8 cellular contexts compared by ENCODE assay signal in the genomic region with DNA sequence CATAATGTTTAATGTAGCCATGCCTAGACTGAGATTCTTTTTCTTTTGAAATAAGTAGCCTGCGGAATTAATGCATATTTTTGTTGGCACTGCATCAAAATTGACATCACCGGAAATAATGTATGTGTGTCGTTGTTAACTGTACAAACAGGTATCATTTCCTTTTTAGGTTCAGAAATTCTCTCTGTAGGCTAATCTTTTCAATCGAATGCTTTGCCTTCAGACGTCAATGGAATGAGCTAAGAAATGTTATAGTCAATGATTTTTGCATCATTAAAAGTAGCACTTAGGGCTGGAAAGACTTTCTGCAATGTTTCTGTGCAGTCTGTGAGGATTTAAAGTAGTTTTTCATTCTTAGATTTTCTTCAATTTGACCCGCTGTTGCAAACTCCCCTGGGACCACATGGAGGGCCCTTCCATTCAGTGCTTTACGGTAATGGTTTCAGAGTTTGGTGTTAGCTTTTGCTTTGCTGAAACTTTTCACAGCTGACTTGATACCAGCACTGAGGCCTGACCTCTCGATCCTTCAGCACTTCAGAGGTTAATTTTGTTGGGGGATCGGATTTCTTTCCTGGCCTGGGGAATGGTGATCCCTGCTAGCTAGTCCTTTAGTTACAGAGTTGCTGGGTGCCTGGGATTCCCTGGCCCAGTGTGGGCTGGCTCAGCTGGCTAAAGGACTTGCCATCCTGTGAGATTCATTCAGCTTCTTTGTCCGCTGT.
DNase-seq lines count a peak whose midpoint lies in the region; ATAC-seq and TF ChIP-seq lines count a peak whose summit lies in the region.

No MANE protein-coding gene starts in this region.

- dilution Hi-C loops in mammary epithelial cell (cut with HindIII; ENCODE audit: low sequenced_read_pairs), result no loop called here

- H3K4me2 ChIP-seq in mammary epithelial cell (ENCODE audit: insufficient read depth, low read depth, low read length), result peak overlapping the region; percentile 87

- intact Hi-C loops in mammary epithelial cell (cut with micrococcal nuclease), result loop anchor here (1.0 to 2.0 kb wide), 3 partner anchors 9 to 88 kb away; no protein-coding TSS in a partner anchor
- intact Hi-C loops in tibial artery (cut with DNase I; ENCODE audit: low total_unique reads), result no loop called here
- intact Hi-C loops in aorta (cut with DNase I), result no loop called here

- peak overlapping the region; percentile 52 for H3K9ac ChIP-seq in mammary epithelial cell (ENCODE audit: insufficient read depth, low read length)
- peak overlapping the region; percentile 77 for H3K9ac ChIP-seq in iPS-20b (ENCODE audit: low read depth, low read length)

- H3K27me3 ChIP-seq in mammary epithelial cell (ENCODE audit: insufficient read depth, low read length) (no peaks in the 10 kb centered on the region), iPS-20b (ENCODE audit: insufficient read depth, low read length) (no peaks in the 10 kb centered on the region; the same call in 1 of the 2 replicates), tibial artery (no peaks in the 10 kb centered on the region), aorta (ENCODE audit: control insufficient read depth in 1 of 2, insufficient read depth in 2 of 2, low read length in 1 of 2) (no peaks in the 10 kb centered on the region)

- no peaks in the 10 kb centered on the region for H4K20me1 ChIP-seq in mammary epithelial cell (ENCODE audit: insufficient read depth, low read length)

- TF ChIP-seq CTCF in mammary epithelial cell (conservative IDR thresholded peaks at IDR 0.05 in 1 of 2, IDR thresholded peaks at IDR 0.05 in 1 of 2; ENCODE audit: extremely low read depth in 1 of 2, insufficient read depth in 1 of 2, low read depth in 1 of 2, low read length in 2 of 2), result no peak
- TF ChIP-seq CTCF in tibial artery (IDR thresholded peaks at IDR 0.05), result no peak

- CTCF ChIA-PET in mammary epithelial cell (lab: Charles Lee; ENCODE audit: low non-redundant PET), result interaction anchor here (0.6 to 1.0 kb wide), 4 partner anchors 33 to 1104 kb away, joined by 3 to 11 read pairs (median 4); no protein-coding TSS in a partner anchor

- no peak for ATAC-seq in aorta (ENCODE audit: low FRiP score)

- H3K9me3 ChIP-seq in mammary epithelial cell (replicated peaks; ENCODE audit: insufficient read depth, low read length) (no peaks in the 10 kb centered on the region), iPS-20b (ENCODE audit: insufficient read depth, low read depth, low read length) (no peaks in the 10 kb centered on the region), tibial artery (no peaks in the 10 kb centered on the region), aorta (ENCODE audit: control insufficient read depth, low read length) (no peaks in the 10 kb centered on the region)

- H3K4me3 ChIP-seq in mammary epithelial cell (replicated peaks in 1 of 3; ENCODE audit: insufficient read depth in 1 of 3, low read depth in 2 of 3, low read length in 3 of 3), result peak overlapping the region; percentile 43 to 64 (median 58)
- H3K4me3 ChIP-seq in iPS-20b (ENCODE audit: low read length), result peak overlapping the region; percentile 80
- H3K4me3 ChIP-seq in tibial artery, result peak overlapping the region; percentile 24 to 31
- H3K4me3 ChIP-seq in aorta (ENCODE audit: low read length in 2 of 2), result peak overlapping the region in 1 of 2 donors; percentile 8

- no peaks in the 10 kb centered on the region for H3K36me3 ChIP-seq in mammary epithelial cell (ENCODE audit: insufficient read depth, low read length)
- 0 out of 2 replicates have a peak, but pooled peaks cover 3% of the 10 kb centered on the region for H3K36me3 ChIP-seq in iPS-20b (ENCODE audit: insufficient read depth, low read depth, low read length)
- no peaks in the 10 kb centered on the region for H3K36me3 ChIP-seq in tibial artery
- no peaks in the 10 kb centered on the region for H3K36me3 ChIP-seq in aorta (ENCODE audit: control insufficient read depth in 1 of 2, insufficient read depth in 2 of 2, low read length in 1 of 2)

- H2AFZ ChIP-seq in mammary epithelial cell (ENCODE audit: low read depth, low read length), result peak overlapping the region; percentile 34

- peak overlapping the region; percentile 26 for H3K27ac ChIP-seq in mammary epithelial cell (ENCODE audit: insufficient read depth, low read depth, low read length)
- H3K27ac ChIP-seq in iPS-20b (ENCODE audit: low read length), result peak overlapping the region; percentile 35
- peak overlapping the region in 1 of 2 donors; percentile 37 for H3K27ac ChIP-seq in tibial artery
- H3K27ac ChIP-seq in aorta (ENCODE audit: low read depth in 1 of 2, low read length in 2 of 2), result no peak overlapping the region

- H3K79me2 ChIP-seq in mammary epithelial cell (ENCODE audit: insufficient read depth, low read length), result peaks cover 32% of the 10 kb centered on the region

- H3K4me1 ChIP-seq in mammary epithelial cell (ENCODE audit: insufficient read depth, low read length) (peaks cover 48% of the 10 kb centered on the region), iPS-20b (ENCODE audit: insufficient read depth, low read length) (peaks cover 52% of the 10 kb centered on the region), tibial artery (peaks cover 0 to 68% (median 34%) of the 10 kb centered on the region in 4 donors), aorta (ENCODE audit: control insufficient read depth in 1 of 2, insufficient read depth in 2 of 2, low read length in 2 of 2) (peaks cover 6 to 9% of the 10 kb centered on the region in 2 donors)

- DNase-seq in NCI-H1092 treated with DMSO at 0.1 percent for 48 hours (lab: John Stamatoyannopoulos, UW), result peak; percentile 47
- DNase-seq in NCI-H1092 (lab: John Stamatoyannopoulos, UW), result no peak
- DNase-seq in mammary epithelial cell, result peak; percentile 67
- DNase-seq in tibial artery, result no peak
- DNase-seq in aorta, result no peak
- no peak for DNase-seq in NK-92 treated with Interleukin-12 subunit alpha and Interleukin-12 subunit beta, amount 100 ng/mL, for 24 hours (lab: John Stamatoyannopoulos, UW)
- DNase-seq in HUDEP-2 (lab: John Stamatoyannopoulos, UW; ENCODE audit: unreplicated experiment in 76 of 76), result no peak

- in situ Hi-C loops in mammary epithelial cell (cut with MboI; ENCODE audit: low sequenced_read_pairs in 2 of 2), result no loop called here

- 18% methylated on average over 10 of the region's 10 CpGs for WGBS in mammary epithelial cell (ENCODE audit: low coverage, missing lambda C conversion rate)
- WGBS in aorta, 2 donors, result 4 to 10% methylated on average over 10 of the region's 10 CpGs

- BruUV-seq in mammary epithelial cell (replicated peaks; lab: Mats Ljungman, UMichigan), result no TSS peak

Comparison
In these comparisons a context has a peak if more than half of its experiments do, and no peak if none do; other contexts are left out.
1. DNase-seq: peak in NCI-H1092 treated with DMSO at 0.1 percent for 48 hours (single experiment) and mammary epithelial cell (single experiment); none in NCI-H1092 (single experiment), tibial artery (0 of 2), aorta (0 of 2), NK-92 treated with Interleukin-12 subunit alpha and Interleukin-12 subunit beta, amount 100 ng/mL, for 24 hours (single experiment) and HUDEP-2 (0 of 76).
2. H3K27ac ChIP-seq: peak in mammary epithelial cell (single experiment) and iPS-20b (single experiment); none in aorta (0 of 2).